Comparison of ENCODE assay signal across 23 cellular contexts in genomic region chr12:96226401-96226800, GRCh38. TPM values are rescaled to one million over a fixed set of nuclear protein-coding genes. Genes with fewer than 3 reads are reported as not detected.
DNase-seq lines count a peak whose midpoint lies in the region; ATAC-seq, FAIRE-seq and TF ChIP-seq lines count a peak whose summit lies in the region.
"Had no signal": no experiment of that assay in that cellular context is flagged by ENCODE, and none has a peak within 500 bp of the region (broad histone marks: within the 10 kb centered on the region; RNA-seq: fewer than 3 reads in every experiment).

No MANE protein-coding gene starts in this region.

- CTCF ChIA-PET in CD4-positive, alpha-beta memory T cell (lab: Charles Lee; ENCODE audit: partially characterized antibody), result no interaction called here

- no peak overlapping the region for H2AFZ ChIP-seq in astrocyte (ENCODE audit: low read depth, low read length)

- H3K27ac ChIP-seq in CD4-positive, alpha-beta memory T cell (ENCODE audit: low read depth, low read length), result no peak overlapping the region
- no peak overlapping the region for H3K27ac ChIP-seq in astrocyte (ENCODE audit: low read depth, low read length)
- H3K27ac ChIP-seq: psoas muscle, SJSA1, VCaP had no signal

- H3K27me3 Mint-ChIP-seq in activated T-cell treated with anti-CD3 and anti-CD28 coated beads, Interleukin-2, amount 50 U/mL, for 24 hours, result no peaks in the 10 kb centered on the region
- H3K27me3 Mint-ChIP-seq in CD4-positive, alpha-beta memory T cell, result no peaks in the 10 kb centered on the region
- H3K27me3 Mint-ChIP-seq in astrocyte (ENCODE audit: low read depth, unreplicated experiment) (no peaks in the 10 kb centered on the region), nephron progenitor cell (ENCODE audit: low read depth, poor library complexity) (no peaks in the 10 kb centered on the region)

- ATAC-seq in GM21576 (IDR thresholded peaks at IDR 0.05; ENCODE audit: unreplicated experiment), result no peak
- ATAC-seq: GM12878, psoas muscle had no signal

- H3K4me3 Mint-ChIP-seq in activated T-cell treated with anti-CD3 and anti-CD28 coated beads, Interleukin-2, amount 50 U/mL, for 24 hours, result no peak overlapping the region
- H3K4me3 Mint-ChIP-seq in CD4-positive, alpha-beta memory T cell, result peak overlapping the region in 3 of 8 donors; percentile 27 to 36 (median 36)
- no peak overlapping the region for H3K4me3 Mint-ChIP-seq in astrocyte (ENCODE audit: unreplicated experiment)
- H3K4me3 Mint-ChIP-seq in nephron progenitor cell, result no peak overlapping the region
- H3K4me3 Mint-ChIP-seq: activated naive CD4-positive, alpha-beta T cell treated with anti-CD3 and anti-CD28 coated beads for 36 hours had no signal

- POLR2A ChIA-PET in CD4-positive, alpha-beta memory T cell (lab: Charles Lee; ENCODE audit: partially characterized antibody), result interaction anchor here (1.0 kb wide), 1 partner anchor 8 kb away, joined by 3 read pairs; no protein-coding TSS in a partner anchor

- no peak overlapping the region for H3K9ac ChIP-seq in astrocyte (ENCODE audit: low read length)

- H3K4me3 ChIP-seq in CD4-positive, alpha-beta memory T cell (ENCODE audit: low read length in 2 of 2), result no peak overlapping the region
- no peak overlapping the region for H3K4me3 ChIP-seq in astrocyte (ENCODE audit: insufficient read depth, low read depth, low read length)
- H3K4me3 ChIP-seq: GM12878, lung, Peyer's patch, psoas muscle, SJSA1 had no signal

- peaks cover 26% of the 10 kb centered on the region for H3K36me3 ChIP-seq in CD4-positive, alpha-beta memory T cell (ENCODE audit: insufficient read depth, low read length)
- peaks cover 45% of the 10 kb centered on the region for H3K36me3 ChIP-seq in astrocyte (ENCODE audit: insufficient read depth, low read length)
- H3K36me3 ChIP-seq: Peyer's patch had no signal

- FAIRE-seq in astrocyte (lab: Jason Lieb, UNC), result no peak
- FAIRE-seq: GM12878, H54, kidney had no signal

- no peaks in the 10 kb centered on the region for H3K9me3 Mint-ChIP-seq in activated T-cell treated with anti-CD3 and anti-CD28 coated beads, Interleukin-2, amount 50 U/mL, for 24 hours
- no peaks in the 10 kb centered on the region for H3K9me3 Mint-ChIP-seq in CD4-positive, alpha-beta memory T cell
- H3K9me3 Mint-ChIP-seq in astrocyte (ENCODE audit: unreplicated experiment), result peaks cover 2% of the 10 kb centered on the region
- H3K9me3 Mint-ChIP-seq in nephron progenitor cell, result no peaks in the 10 kb centered on the region
- H3K9me3 Mint-ChIP-seq: activated naive CD4-positive, alpha-beta T cell treated with anti-CD3 and anti-CD28 coated beads for 36 hours had no signal

- TF ChIP-seq CTCF in astrocyte (IDR thresholded peaks at IDR 0.05; ENCODE audit: insufficient read depth, low read depth, low read length), result no peak
- TF ChIP-seq CTCF in nephron progenitor cell (IDR thresholded peaks at IDR 0.05), result no peak

- H4K20me1 ChIP-seq in astrocyte (ENCODE audit: insufficient read depth, low read length), result peaks cover 88% of the 10 kb centered on the region

- H3K36me3 Mint-ChIP-seq in activated T-cell treated with anti-CD3 and anti-CD28 coated beads, Interleukin-2, amount 50 U/mL, for 24 hours (ENCODE audit: low read depth), result peaks cover 92% of the 10 kb centered on the region
- peaks cover 41 to 67% of the 10 kb centered on the region in 2 donors for H3K36me3 Mint-ChIP-seq in CD4-positive, alpha-beta memory T cell
- peaks cover 29% of the 10 kb centered on the region for H3K36me3 Mint-ChIP-seq in astrocyte (ENCODE audit: low read depth, unreplicated experiment)
- peaks cover 50% of the 10 kb centered on the region for H3K36me3 Mint-ChIP-seq in nephron progenitor cell (ENCODE audit: low read depth)

- intact Hi-C loops in CD4-positive, alpha-beta memory T cell (cut with micrococcal nuclease), result no loop called here

- H3K4me1 Mint-ChIP-seq in activated T-cell treated with anti-CD3 and anti-CD28 coated beads, Interleukin-2, amount 50 U/mL, for 24 hours (ENCODE audit: low read depth), result peaks cover 56% of the 10 kb centered on the region
- peaks cover 35 to 73% (median 47%) of the 10 kb centered on the region in 4 donors for H3K4me1 Mint-ChIP-seq in CD4-positive, alpha-beta memory T cell
- H3K4me1 Mint-ChIP-seq in astrocyte (ENCODE audit: low read depth, unreplicated experiment), result peaks cover 35% of the 10 kb centered on the region
- no peaks in the 10 kb centered on the region for H3K4me1 Mint-ChIP-seq in nephron progenitor cell

- no peaks in the 10 kb centered on the region for H3K9me3 ChIP-seq in CD4-positive, alpha-beta memory T cell (ENCODE audit: control insufficient read depth in 1 of 2, low read length in 2 of 2)
- no peaks in the 10 kb centered on the region for H3K9me3 ChIP-seq in astrocyte (ENCODE audit: insufficient read depth, low read depth, low read length)
- H3K9me3 ChIP-seq: BE2C, Peyer's patch, psoas muscle, SJSA1 had no signal

- peaks cover 95% of the 10 kb centered on the region for H3K79me2 ChIP-seq in astrocyte (ENCODE audit: insufficient read depth, low read length)

- H3K4me1 ChIP-seq in CD4-positive, alpha-beta memory T cell (ENCODE audit: insufficient read depth, low read length), result peaks cover 21% of the 10 kb centered on the region
- peaks cover 28% of the 10 kb centered on the region for H3K4me1 ChIP-seq in astrocyte (ENCODE audit: insufficient read depth, low read length)
- H3K4me1 ChIP-seq: psoas muscle had no signal

- H3K27ac Mint-ChIP-seq in activated T-cell treated with anti-CD3 and anti-CD28 coated beads, Interleukin-2, amount 50 U/mL, for 24 hours, result peak overlapping the region; percentile 33
- peak overlapping the region; percentile 43 to 92 (median 75) for H3K27ac Mint-ChIP-seq in CD4-positive, alpha-beta memory T cell
- H3K27ac Mint-ChIP-seq in astrocyte (ENCODE audit: unreplicated experiment) (peak overlapping the region; percentile 30), nephron progenitor cell (peak overlapping the region; percentile 55)
- H3K27ac Mint-ChIP-seq: activated naive CD4-positive, alpha-beta T cell treated with anti-CD3 and anti-CD28 coated beads for 36 hours had no signal

- DNase-seq in activated T-cell treated with anti-CD3 and anti-CD28 coated beads, Interleukin-2, amount 50 U/mL, for 24 hours, result no peak
- DNase-seq in activated T-cell treated with anti-CD3 and anti-CD28 coated beads for 4 hours, result no peak
- DNase-seq in CD4-positive, alpha-beta memory T cell, result no peak
- DNase-seq in astrocyte (ENCODE audit: low read depth), result no peak
- no peak for DNase-seq in nephron progenitor cell
- DNase-seq in HuH-7.5 (ENCODE audit: low spot score), result no peak
- DNase-seq in activated CD4-positive, alpha-beta T cell treated with anti-CD3 and anti-CD28 coated beads, Interleukin-2, amount 50 U/mL, for 1 hour, result no peak
- DNase-seq: activated CD4-positive, alpha-beta T cell treated with anti-CD3 and anti-CD28 coated beads for 48 hours; activated CD8-positive, alpha-beta memory T cell treated with anti-CD3 and anti-CD28 coated beads, Interleukin-2, amount 50 U/mL, for 4 hours; activated naive CD4-positive, alpha-beta T cell treated with anti-CD3 and anti-CD28 coated beads for 36 hours; BE2C; Kasumi-1; kidney; NCI-H1694 treated with DMSO at 0.1 percent for 48 hours; NCI-H526; Peyer's patch; psoas muscle had no signal

- no peak overlapping the region for H3K4me2 ChIP-seq in astrocyte (ENCODE audit: low read length)

- H3K27me3 ChIP-seq in CD4-positive, alpha-beta memory T cell (ENCODE audit: insufficient read depth, low read length), result no peaks in the 10 kb centered on the region
- no peaks in the 10 kb centered on the region for H3K27me3 ChIP-seq in astrocyte (ENCODE audit: insufficient read depth, low read length)
- H3K27me3 ChIP-seq: BE2C, Peyer's patch, SJSA1 had no signal

RNA-seq across cellular contexts. Expression of gene ELK3, which starts 32.2 kb away (rescaled TPM):
- total RNA-seq in CD4-positive, alpha-beta memory T cell, result 10 to 100 TPM; 56.4 to 56.5 TPM
- polyA plus RNA-seq in CD4-positive, alpha-beta memory T cell, result 10 to 100 TPM; 20.8 to 56.5 TPM
- total RNA-seq in astrocyte, result 54.8 and 62.7 TPM in 2 replicates
